Comparison of ENCODE assay signal across 10 cellular contexts in genomic region chr2:160490760-160491367, GRCh38. TPM values are rescaled to one million over a fixed set of nuclear protein-coding genes. Genes with fewer than 3 reads are reported as not detected.
DNase-seq lines count a peak whose midpoint lies in the region; ATAC-seq and TF ChIP-seq lines count a peak whose summit lies in the region.
"Had no signal": no experiment of that assay in that cellular context is flagged by ENCODE, and none has a peak within 500 bp of the region (broad histone marks: within the 10 kb centered on the region; RNA-seq: fewer than 3 reads in every experiment).

No MANE protein-coding gene starts in this region.

- H2BK12ac ChIP-seq in mesenchymal stem cell (ENCODE audit: low read length in 2 of 2), result no peak overlapping the region

- H2BK120ac ChIP-seq in mesenchymal stem cell (ENCODE audit: low read depth, low read length), result no peak overlapping the region

- WGBS in mesenchymal stem cell, result no CpG with 5 or more reads among the region's 4 CpGs

- no peak overlapping the region for H3K4me2 ChIP-seq in mesenchymal stem cell (ENCODE audit: low read length, poor library complexity, severe bottlenecking)

- TF ChIP-seq CTCF in cardiac muscle cell (IDR thresholded peaks at IDR 0.05; ENCODE audit: low read depth, low read length) (no peak), astrocyte of the cerebellum (IDR thresholded peaks at IDR 0.05; ENCODE audit: low read depth, low read length, missing control alignments) (no peak), upper lobe of right lung (IDR thresholded peaks at IDR 0.05) (no peak)

- H3K79me1 ChIP-seq in mesenchymal stem cell (replicated peaks; ENCODE audit: low read length, poor library complexity, severe bottlenecking), result no peaks in the 10 kb centered on the region

- no peak overlapping the region for H4K91ac ChIP-seq in mesenchymal stem cell (ENCODE audit: low read length)

- no peak overlapping the region for H3K4ac ChIP-seq in mesenchymal stem cell (ENCODE audit: low read depth in 1 of 2, low read length in 2 of 2)

- H2BK15ac ChIP-seq in mesenchymal stem cell (ENCODE audit: low read depth, poor library complexity, severe bottlenecking), result no peak overlapping the region

- DNase-seq in cardiac muscle cell (ENCODE audit: low read depth in 1 of 2, low spot score in 1 of 2), result no peak
- DNase-seq in Right ventricle myocardium superior, result no peak
- no peak for DNase-seq in astrocyte of the cerebellum (ENCODE audit: low read depth)
- no peak for DNase-seq in mesenchymal stem cell
- DNase-seq in upper lobe of right lung, result no peak
- no peak for DNase-seq in NCI-H2081 treated with DMSO at 0.1 percent for 48 hours (lab: John Stamatoyannopoulos, UW)
- DNase-seq: activated CD4-positive, alpha-beta T cell treated with anti-CD3 and anti-CD28 coated beads for 4 hours; stimulated activated CD4-positive, alpha-beta T cell treated with anti-CD3 and anti-CD28 coated beads, Interleukin-15, amount 100 ng/mL, for 24 hours had no signal

- H3K27me3 ChIP-seq in cardiac muscle cell, result no peaks in the 10 kb centered on the region
- H3K27me3 ChIP-seq in mesenchymal stem cell (ENCODE audit: control insufficient read depth in 1 of 2, insufficient read depth in 1 of 2, low read length in 2 of 2), result no peaks in the 10 kb centered on the region
- no peaks in the 10 kb centered on the region for H3K27me3 ChIP-seq in upper lobe of right lung

- no peak overlapping the region for H3K18ac ChIP-seq in mesenchymal stem cell (ENCODE audit: low read depth in 1 of 2, low read length in 2 of 2)

- no peak overlapping the region for H3K14ac ChIP-seq in mesenchymal stem cell (ENCODE audit: low read length in 2 of 2)

- H3K4me3 ChIP-seq in cardiac muscle cell (peak overlapping the region; percentile 97), astrocyte of the cerebellum (ENCODE audit: low read depth, low read length) (peak overlapping the region; percentile 85), mesenchymal stem cell (ENCODE audit: insufficient read depth in 1 of 2, low read depth in 1 of 2, low read length in 2 of 2) (peak overlapping the region in 1 of 2 experiments; percentile 99), upper lobe of right lung (peak overlapping the region; percentile 82)

- H2AFZ ChIP-seq in mesenchymal stem cell (ENCODE audit: low read depth, low read length), result no peak overlapping the region

- H3K27ac ChIP-seq in cardiac muscle cell (no peak overlapping the region), mesenchymal stem cell (ENCODE audit: low read length, poor library complexity, severe bottlenecking) (no peak overlapping the region), upper lobe of right lung (peak overlapping the region; percentile 96)

- peak overlapping the region; percentile 99 for H3K9ac ChIP-seq in mesenchymal stem cell (ENCODE audit: low read length)

- H3K9me3 ChIP-seq in cardiac muscle cell (ENCODE audit: low read depth) (no peaks in the 10 kb centered on the region), mesenchymal stem cell (ENCODE audit: control insufficient read depth, low read length) (no peaks in the 10 kb centered on the region), upper lobe of right lung (no peaks in the 10 kb centered on the region)

- H3K23ac ChIP-seq in mesenchymal stem cell (ENCODE audit: low read length in 2 of 2), result no peak overlapping the region

- in situ Hi-C loops in astrocyte of the cerebellum (cut with HindIII; ENCODE audit: low sequenced_read_pairs), result no loop called here

- intact Hi-C loops in Right ventricle myocardium superior (cut with DNase I) (loop anchor here (5.0 kb wide), 1 partner anchor 84 kb away; no protein-coding TSS in a partner anchor), upper lobe of right lung (cut with DNase I) (no loop called here)

- H3K4me1 ChIP-seq in cardiac muscle cell (ENCODE audit: low read depth), result peaks cover 18% of the 10 kb centered on the region
- peaks cover 1% of the 10 kb centered on the region for H3K4me1 ChIP-seq in mesenchymal stem cell (ENCODE audit: control insufficient read depth, insufficient read depth, low read depth, low read length)
- H3K4me1 ChIP-seq in upper lobe of right lung, result peaks cover 24% of the 10 kb centered on the region

- no peak overlapping the region for H4K8ac ChIP-seq in mesenchymal stem cell (ENCODE audit: low read length)

- H2BK5ac ChIP-seq in mesenchymal stem cell (ENCODE audit: low read depth, low read length, poor library complexity, severe bottlenecking), result no peak overlapping the region

- ATAC-seq in Right ventricle myocardium superior (ENCODE audit: poor library complexity) (no peak), upper lobe of right lung (no peak), GM18861 (IDR thresholded peaks at IDR 0.05; ENCODE audit: unreplicated experiment) (no peak), GM19395 (IDR thresholded peaks at IDR 0.05; ENCODE audit: unreplicated experiment) (no peak)

- H3K36me3 ChIP-seq in cardiac muscle cell, result no peaks in the 10 kb centered on the region
- H3K36me3 ChIP-seq in mesenchymal stem cell (ENCODE audit: control insufficient read depth in 1 of 2, insufficient read depth in 2 of 2, low read depth in 1 of 2, low read length in 2 of 2), result peaks cover 0 to 3% of the 10 kb centered on the region in 2 experiments
- no peaks in the 10 kb centered on the region for H3K36me3 ChIP-seq in upper lobe of right lung

- no peak overlapping the region for H2AK5ac ChIP-seq in mesenchymal stem cell (ENCODE audit: low read length, severe bottlenecking)

RNA-seq across cellular contexts. Expression of gene RBMS1, which starts 2.7 kb away (rescaled TPM):
- total RNA-seq in cardiac muscle cell, result 68.8 and 89.5 TPM in 2 replicates
- polyA plus RNA-seq in cardiac muscle cell, result 99.9 and 120 TPM in 2 replicates
- 53.0 TPM for total RNA-seq in Right ventricle myocardium superior
- polyA plus RNA-seq in mesenchymal stem cell (2013, experiment 1 of 2), result 159 TPM
- 180 TPM for polyA plus RNA-seq in mesenchymal stem cell (2013, experiment 2 of 2)
- total RNA-seq in upper lobe of right lung, result 102 TPM
